Comparison of ENCODE assay signal across 16 cellular contexts in the genomic region with DNA sequence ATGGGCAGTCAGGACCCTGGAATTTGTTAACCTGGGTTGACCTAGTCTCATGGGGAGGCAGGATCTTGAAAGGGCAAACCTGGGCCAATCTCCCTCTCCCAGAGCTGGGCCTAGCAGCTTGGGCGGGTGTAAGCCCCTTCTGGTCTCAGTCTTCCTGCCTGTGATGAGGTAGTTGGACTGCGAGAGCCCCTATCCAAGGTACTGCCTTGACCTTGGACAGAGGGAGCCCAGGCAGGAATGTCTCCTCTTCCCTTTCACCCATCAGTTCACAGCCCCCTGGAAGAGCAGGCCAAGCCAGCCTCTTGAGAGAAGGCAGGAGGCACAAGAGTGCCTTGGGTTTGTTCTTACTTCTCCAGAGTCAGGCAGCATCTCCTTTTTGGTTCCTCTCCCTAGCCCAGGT. TPM values are rescaled to one million over a fixed set of nuclear protein-coding genes. Genes with fewer than 3 reads are reported as not detected.
A peak's percentile ranks its signal among the peaks of the same experiment; 100 is the strongest.
DNase-seq lines count a peak whose midpoint lies in the region; ATAC-seq and TF ChIP-seq lines count a peak whose summit lies in the region.
"Had no signal": no experiment of that assay in that cellular context is flagged by ENCODE, and none has a peak within 500 bp of the region (broad histone marks: within the 10 kb centered on the region; RNA-seq: fewer than 3 reads in every experiment).

No MANE protein-coding gene starts in this region.

- ATAC-seq in SK-N-SH treated with all-trans-retinoic acid at 6 μM for 48 hours (no peak), GM21717 (IDR thresholded peaks at IDR 0.05; ENCODE audit: unreplicated experiment) (no peak)
- ATAC-seq in activated CD4-positive, alpha-beta T cell treated with anti-CD3 and anti-CD28 coated beads for 36 hours = no peak

- POLR2A ChIA-PET in SK-N-SH (lab: Yijun Ruan, JAX) = no interaction called here
- POLR2A ChIA-PET in activated CD4-positive, alpha-beta T cell treated with anti-CD3 and anti-CD28 coated beads for 36 hours (lab: Charles Lee) = no interaction called here

- no peak for TF ChIP-seq RAD21 in SK-N-SH (IDR thresholded peaks at IDR 0.05; ENCODE audit: low read length)

- H3K4me3 ChIP-seq in SK-N-SH (ENCODE audit: low read depth in 2 of 2, low read length in 1 of 2) (no peak overlapping the region), H7 (ENCODE audit: insufficient read depth, low read depth, low read length) (no peak overlapping the region), WERI-Rb-1 (ENCODE audit: low read depth, low read length) (no peak overlapping the region)
- H3K4me3 ChIP-seq: BLaER1, GM23248, HAP-1 had no signal

- CTCF ChIA-PET in SK-N-SH (lab: Yijun Ruan, JAX) = interaction anchor here (0.6 to 28.1 kb wide), 6 partner anchors 8 to 129 kb away, joined by 3 to 684 read pairs (median 3); a partner anchor contains a TSS
- CTCF ChIA-PET in activated CD4-positive, alpha-beta T cell treated with anti-CD3 and anti-CD28 coated beads for 36 hours (lab: Charles Lee) = interaction anchor here (1.0 kb wide), 1 partner anchor 10 kb away, joined by 3 read pairs; no protein-coding TSS in a partner anchor

- no peak overlapping the region for H3K9ac ChIP-seq in SK-N-SH
- H3K9ac ChIP-seq: BLaER1, GM23248 had no signal

- H3K9me2 ChIP-seq in SK-N-SH = no peaks in the 10 kb centered on the region

- peaks cover 4 to 25% of the 10 kb centered on the region in 2 experiments; a peak in 2 of 4 replicates for H3K4me1 ChIP-seq in SK-N-SH (ENCODE audit: control insufficient read depth in 1 of 2, insufficient read depth in 2 of 2, low read depth in 1 of 2, low read length in 1 of 2)
- H3K4me1 ChIP-seq: HAP-1 had no signal

- intact Hi-C loops in activated CD4-positive, alpha-beta T cell treated with anti-CD3 and anti-CD28 coated beads for 36 hours (cut with DNase I, micrococcal nuclease) = no loop called here

- TF ChIP-seq CTCF in SK-N-SH (IDR thresholded peaks at IDR 0.05) (no peak), WERI-Rb-1 (IDR thresholded peaks at IDR 0.05; ENCODE audit: low read depth, low read length) (no peak), nephron progenitor cell (IDR thresholded peaks at IDR 0.05) (no peak)

- no peaks in the 10 kb centered on the region for H4K20me1 ChIP-seq in SK-N-SH (ENCODE audit: insufficient read depth)
- H4K20me1 ChIP-seq: BLaER1 had no signal

- no peaks in the 10 kb centered on the region for H3K79me2 ChIP-seq in SK-N-SH (ENCODE audit: insufficient read depth)

- peaks cover 11% of the 10 kb centered on the region for H3K27me3 Mint-ChIP-seq in nephron progenitor cell (ENCODE audit: low read depth, poor library complexity)
- no peaks in the 10 kb centered on the region for H3K27me3 Mint-ChIP-seq in activated CD4-positive, alpha-beta T cell treated with anti-CD3 and anti-CD28 coated beads for 36 hours

- DNase-seq in SK-N-SH = no peak
- peak; percentile 39 for DNase-seq in H7
- DNase-seq in WERI-Rb-1 = no peak
- DNase-seq in nephron progenitor cell = no peak
- no peak for DNase-seq in stimulated activated CD4-positive, alpha-beta T cell treated with anti-CD3 and anti-CD28 coated beads, Interleukin-12 subunit alpha, Interleukin-12 subunit beta, amount 100 ng/mL, for 4 hours
- DNase-seq in activated CD4-positive, alpha-beta T cell treated with anti-CD3 and anti-CD28 coated beads for 36 hours = no peak
- DNase-seq: AML-193, DMS53, GF-D8, GM23248, HFFc6 had no signal

- H3K4me3 Mint-ChIP-seq in nephron progenitor cell = no peak overlapping the region
- no peak overlapping the region for H3K4me3 Mint-ChIP-seq in activated CD4-positive, alpha-beta T cell treated with anti-CD3 and anti-CD28 coated beads for 36 hours
- H3K4me3 Mint-ChIP-seq: HFFc6 had no signal

- WGBS in SK-N-SH (ENCODE audit: low lambda C conversion rate) = no CpG with 5 or more reads among the region's 2 CpGs

- H3K9me3 ChIP-seq in SK-N-SH (no peaks in the 10 kb centered on the region), WERI-Rb-1 (ENCODE audit: severe bottlenecking) (no peaks in the 10 kb centered on the region)
- H3K9me3 ChIP-seq: BLaER1, HAP-1 had no signal

- no peaks in the 10 kb centered on the region for H3F3A ChIP-seq in SK-N-SH (replicated peaks; ENCODE audit: insufficient read depth)

- H3K36me3 Mint-ChIP-seq in nephron progenitor cell (ENCODE audit: low read depth) = no peaks in the 10 kb centered on the region
- no peaks in the 10 kb centered on the region for H3K36me3 Mint-ChIP-seq in activated CD4-positive, alpha-beta T cell treated with anti-CD3 and anti-CD28 coated beads for 36 hours (ENCODE audit: low read depth)

- H3K36me3 ChIP-seq in SK-N-SH (replicated peaks in 1 of 2; ENCODE audit: control insufficient read depth in 1 of 2, insufficient read depth in 2 of 2, low read length in 1 of 2) (no peaks in the 10 kb centered on the region), H7 (replicated peaks; ENCODE audit: control insufficient read depth, insufficient read depth, low read length) (no peaks in the 10 kb centered on the region), WERI-Rb-1 (no peaks in the 10 kb centered on the region)
- H3K36me3 ChIP-seq: BLaER1, HAP-1 had no signal

- no peak for TF ChIP-seq EP300 in SK-N-SH (IDR thresholded peaks at IDR 0.05; ENCODE audit: borderline replicate concordance in 1 of 2, low read depth in 1 of 2, low read length in 1 of 2)

- peak overlapping the region; percentile 36 for H3K27ac Mint-ChIP-seq in nephron progenitor cell
- no peak overlapping the region for H3K27ac Mint-ChIP-seq in activated CD4-positive, alpha-beta T cell treated with anti-CD3 and anti-CD28 coated beads for 36 hours
- H3K27ac Mint-ChIP-seq: HFFc6 had no signal

- H3K9me3 Mint-ChIP-seq in nephron progenitor cell = no peaks in the 10 kb centered on the region
- H3K9me3 Mint-ChIP-seq in activated CD4-positive, alpha-beta T cell treated with anti-CD3 and anti-CD28 coated beads for 36 hours (ENCODE audit: low read depth) = no peaks in the 10 kb centered on the region
- H3K9me3 Mint-ChIP-seq: HFFc6 had no signal

- no peaks in the 10 kb centered on the region for H3K27me3 ChIP-seq in SK-N-SH (ENCODE audit: insufficient read depth)
- H3K27me3 ChIP-seq in H7 (ENCODE audit: control insufficient read depth, insufficient read depth, low read length) = no peaks in the 10 kb centered on the region
- H3K27me3 ChIP-seq in WERI-Rb-1 (ENCODE audit: insufficient read depth, low read depth, severe bottlenecking) = no peaks in the 10 kb centered on the region
- H3K27me3 ChIP-seq: BLaER1 had no signal

- H2AFZ ChIP-seq in SK-N-SH (ENCODE audit: low read depth) = no peak overlapping the region
- H2AFZ ChIP-seq: GM23248 had no signal

- no peak overlapping the region for H3K27ac ChIP-seq in SK-N-SH (ENCODE audit: low read depth in 2 of 2, low read length in 1 of 2)
- peak overlapping the region; percentile 98 for H3K27ac ChIP-seq in WERI-Rb-1
- H3K27ac ChIP-seq: 22Rv1, BLaER1, GM23248 had no signal

- peaks cover 50% of the 10 kb centered on the region for H3K4me1 Mint-ChIP-seq in nephron progenitor cell
- no peaks in the 10 kb centered on the region for H3K4me1 Mint-ChIP-seq in activated CD4-positive, alpha-beta T cell treated with anti-CD3 and anti-CD28 coated beads for 36 hours

- H3K4me2 ChIP-seq in SK-N-SH = no peak overlapping the region
- H3K4me2 ChIP-seq: BLaER1 had no signal

TF ChIP-seq in SK-N-SH, 30 proteins besides CTCF, POLR2A, EP300 and RAD21 (continues in another document):
- TF ChIP-seq, protein P1, sequence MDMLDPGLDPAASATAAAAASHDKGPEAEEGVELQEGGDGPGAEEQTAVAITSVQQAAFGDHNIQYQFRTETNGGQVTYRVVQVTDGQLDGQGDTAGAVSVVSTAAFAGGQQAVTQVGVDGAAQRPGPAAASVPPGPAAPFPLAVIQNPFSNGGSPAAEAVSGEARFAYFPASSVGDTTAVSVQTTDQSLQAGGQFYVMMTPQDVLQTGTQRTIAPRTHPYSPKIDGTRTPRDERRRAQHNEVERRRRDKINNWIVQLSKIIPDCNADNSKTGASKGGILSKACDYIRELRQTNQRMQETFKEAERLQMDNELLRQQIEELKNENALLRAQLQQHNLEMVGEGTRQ (IDR thresholded peaks at IDR 0.05; ENCODE audit: borderline replicate concordance, low read depth, low read length) = no peak
- no peak for TF ChIP-seq FOSL2 (IDR thresholded peaks at IDR 0.05; ENCODE audit: borderline replicate concordance, low read depth)
- TF ChIP-seq SIN3A (IDR thresholded peaks at IDR 0.05; ENCODE audit: borderline replicate concordance, low read depth, low read length) = no peak
- TF ChIP-seq ELF1 (IDR thresholded peaks at IDR 0.05) = no peak
- TF ChIP-seq TAF1 (IDR thresholded peaks at IDR 0.05; ENCODE audit: borderline replicate concordance, low read depth, low read length) = no peak

TF ChIP-seq in SK-N-SH treated with all-trans-retinoic acid at 6 μM for 48 hours, 23 proteins besides CTCF, POLR2A, EP300 and RAD21:
- TF ChIP-seq ESRRG (CRISPR knock-in tag; IDR thresholded peaks at IDR 0.05) (no peak), ARNTL (CRISPR knock-in tag; IDR thresholded peaks at IDR 0.05; ENCODE audit: borderline replicate concordance, low read depth) (no peak)

RNA-seq across cellular contexts. Expression of a gene that starts 24.7 kb away (rescaled TPM):
- 23.9 and 30.4 TPM in 2 replicates for polyA plus RNA-seq in SK-N-SH (2012; rRNA removed)
- 15.5 and 23.2 TPM in 2 replicates for polyA plus RNA-seq in SK-N-SH (2012; cell fraction: cytosol; rRNA removed)
- 32.9 and 38.3 TPM in 2 replicates for polyA plus RNA-seq in SK-N-SH (2012; cell fraction: nucleus; rRNA removed)
- 40.5 and 44.5 TPM in 2 replicates for total RNA-seq in H7 (2014; rRNA removed; shearing (Covaris generic))
- total RNA-seq in activated CD4-positive, alpha-beta T cell treated with anti-CD3 and anti-CD28 coated beads for 36 hours = under 1 TPM; 0.25 to 0.46 TPM

RNA-seq across cellular contexts. Expression of a gene that starts 41.7 kb away (rescaled TPM):
- polyA plus RNA-seq in SK-N-SH (2012; rRNA removed) = 113 and 168 TPM in 2 replicates
- 64.0 and 104 TPM in 2 replicates for polyA plus RNA-seq in SK-N-SH (2012; cell fraction: cytosol; rRNA removed)
- polyA plus RNA-seq in SK-N-SH (2012; cell fraction: nucleus; rRNA removed) = 383 and 633 TPM in 2 replicates
- 69.1 and 104 TPM in 2 replicates for total RNA-seq in H7 (2014; rRNA removed; shearing (Covaris generic))
- 100 to 1,000 TPM; 118 to 131 TPM for total RNA-seq in activated CD4-positive, alpha-beta T cell treated with anti-CD3 and anti-CD28 coated beads for 36 hours

Comparison
In these comparisons a context has a peak if more than half of its experiments do, and no peak if none do; other contexts are left out.
1. RNA of a gene that starts 24.7 kb away (total RNA-seq): 40.5 to 44.5 TPM in H7; 0.25 to 0.46 TPM in activated CD4-positive, alpha-beta T cell treated with anti-CD3 and anti-CD28 coated beads for 36 hours; every median in the first group is over 10 times any median in the second.